Comparison of ENCODE assay signal across 8 cellular contexts in the genomic region with DNA sequence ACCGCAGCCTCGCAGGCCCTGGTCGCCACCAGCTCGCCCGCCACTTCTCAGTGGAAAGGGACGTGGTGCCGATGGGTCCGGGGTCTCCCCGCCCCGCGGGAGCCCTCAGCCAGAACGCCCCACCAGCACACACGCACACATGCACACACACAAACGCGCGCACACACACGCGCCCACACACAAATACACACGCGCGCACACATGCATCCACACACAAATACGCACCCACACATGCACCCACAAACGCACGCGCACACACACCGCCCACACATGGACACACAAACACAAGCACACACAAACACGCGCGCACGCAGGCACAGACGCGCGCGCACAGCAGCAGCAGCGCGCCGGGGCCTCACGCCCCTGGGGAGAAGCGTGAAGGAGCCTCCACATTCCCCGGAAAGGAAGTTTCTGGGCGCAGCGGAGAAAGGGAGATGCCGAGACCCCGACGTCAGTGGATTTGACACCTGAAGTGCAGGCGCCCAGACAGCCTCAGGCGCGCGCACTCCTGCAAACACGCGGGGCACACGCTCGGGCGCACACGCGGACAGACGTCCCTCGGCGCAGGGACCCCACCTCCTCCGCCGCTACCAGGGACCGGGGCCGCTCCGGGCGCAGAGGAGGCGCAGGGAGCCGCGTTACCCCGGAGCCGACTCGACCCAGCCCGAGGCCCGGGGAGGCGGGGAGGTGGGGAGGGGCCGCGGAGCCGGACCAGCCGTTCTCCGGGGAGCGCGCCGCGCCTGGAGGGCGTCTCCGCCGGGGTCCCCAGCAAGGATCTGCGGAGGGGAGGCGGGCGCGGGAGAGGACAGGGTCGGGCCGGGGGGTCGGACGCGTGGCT. TPM values are rescaled to one million over a fixed set of nuclear protein-coding genes. Genes with fewer than 3 reads are reported as not detected.
A peak's percentile ranks its signal among the peaks of the same experiment; 100 is the strongest.
DNase-seq lines count a peak whose midpoint lies in the region; ATAC-seq and TF ChIP-seq lines count a peak whose summit lies in the region.

No MANE protein-coding gene starts in this region.

- H3K27ac ChIP-seq in esophagus (ENCODE audit: low read depth in 2 of 2, low read length in 1 of 2), result peak overlapping the region; percentile 76 to 79

- peaks cover 0 to 2% of the 10 kb centered on the region in 2 donors for H3K27me3 ChIP-seq in esophagus (ENCODE audit: control insufficient read depth in 1 of 2, insufficient read depth in 2 of 2, low read length in 2 of 2)

- H3K4me1 Mint-ChIP-seq in nephron, result peaks cover 59% of the 10 kb centered on the region

- peak overlapping the region; percentile 89 to 93 (median 91) for H3K27ac Mint-ChIP-seq in nephron

- peaks cover 14 to 19% of the 10 kb centered on the region in 2 donors for H3K4me1 ChIP-seq in esophagus (ENCODE audit: control insufficient read depth in 2 of 2, insufficient read depth in 2 of 2, low read length in 1 of 2)

- H3K27me3 Mint-ChIP-seq in nephron (ENCODE audit: low read depth), result peaks cover 14% of the 10 kb centered on the region

- peak overlapping the region; percentile 95 to 100 (median 97) for H3K4me3 Mint-ChIP-seq in nephron

- H3K36me3 ChIP-seq in esophagus (ENCODE audit: control insufficient read depth in 2 of 2, insufficient read depth in 2 of 2, low read length in 1 of 2), result no peaks in the 10 kb centered on the region

- peak; percentile 14 for ATAC-seq in HG03280 (IDR thresholded peaks at IDR 0.05; ENCODE audit: unreplicated experiment)

- peak; percentile 56 for DNase-seq in activated T-cell treated with anti-CD3 and anti-CD28 coated beads, Interleukin-2, amount 50 U/mL, for 1 hour
- no peak for DNase-seq in activated T-cell treated with anti-CD3 and anti-CD28 coated beads for 4 hours
- DNase-seq in activated CD4-positive, alpha-beta T cell treated with anti-CD3 and anti-CD28 coated beads for 48 hours, result peak; percentile 43
- no peak for DNase-seq in NCI-H128 (lab: John Stamatoyannopoulos, UW; ENCODE audit: unreplicated experiment)
- DNase-seq in SKM-1 treated with dmso at 0.1 percent for 144 hours (lab: John Stamatoyannopoulos, UW; ENCODE audit: unreplicated experiment), result no peak

- peak overlapping the region; percentile 46 to 57 for H3K4me3 ChIP-seq in esophagus (ENCODE audit: low read depth in 1 of 2, low read length in 2 of 2)

- no peaks in the 10 kb centered on the region for H3K9me3 Mint-ChIP-seq in nephron

- no peaks in the 10 kb centered on the region for H3K9me3 ChIP-seq in esophagus (ENCODE audit: control insufficient read depth in 2 of 2, insufficient read depth in 1 of 2, low read depth in 1 of 2, low read length in 1 of 2)

- 0 to 1% methylated on average over 85 to 95 of the region's 95 CpGs for WGBS in esophagus, 2 donors

- H3K36me3 Mint-ChIP-seq in nephron (ENCODE audit: low read depth), result no peaks in the 10 kb centered on the region

- TF ChIP-seq CTCF in nephron (IDR thresholded peaks at IDR 0.05; ENCODE audit: unreplicated experiment in 3 of 3), result no peak

RNA-seq across cellular contexts. Expression of gene RASA3, which starts 0.6 kb away (rescaled TPM):
- 1 to 10 TPM; 1.5 to 1.8 TPM for polyA plus RNA-seq in esophagus

RNA-seq across cellular contexts. Expression of gene CFAP97D2, which starts 47.3 kb away (rescaled TPM):
- polyA plus RNA-seq in esophagus, result not detected

Comparison
In these comparisons a context has a peak if more than half of its experiments do, and no peak if none do; other contexts are left out.
1. DNase-seq: peak in activated T-cell treated with anti-CD3 and anti-CD28 coated beads, Interleukin-2, amount 50 U/mL, for 1 hour (single experiment) and activated CD4-positive, alpha-beta T cell treated with anti-CD3 and anti-CD28 coated beads for 48 hours (single experiment); none in activated T-cell treated with anti-CD3 and anti-CD28 coated beads for 4 hours (single experiment), NCI-H128 (single experiment) and SKM-1 treated with dmso at 0.1 percent for 144 hours (single experiment).